Comparison of ENCODE assay signal across 11 cellular contexts in the genomic region with DNA sequence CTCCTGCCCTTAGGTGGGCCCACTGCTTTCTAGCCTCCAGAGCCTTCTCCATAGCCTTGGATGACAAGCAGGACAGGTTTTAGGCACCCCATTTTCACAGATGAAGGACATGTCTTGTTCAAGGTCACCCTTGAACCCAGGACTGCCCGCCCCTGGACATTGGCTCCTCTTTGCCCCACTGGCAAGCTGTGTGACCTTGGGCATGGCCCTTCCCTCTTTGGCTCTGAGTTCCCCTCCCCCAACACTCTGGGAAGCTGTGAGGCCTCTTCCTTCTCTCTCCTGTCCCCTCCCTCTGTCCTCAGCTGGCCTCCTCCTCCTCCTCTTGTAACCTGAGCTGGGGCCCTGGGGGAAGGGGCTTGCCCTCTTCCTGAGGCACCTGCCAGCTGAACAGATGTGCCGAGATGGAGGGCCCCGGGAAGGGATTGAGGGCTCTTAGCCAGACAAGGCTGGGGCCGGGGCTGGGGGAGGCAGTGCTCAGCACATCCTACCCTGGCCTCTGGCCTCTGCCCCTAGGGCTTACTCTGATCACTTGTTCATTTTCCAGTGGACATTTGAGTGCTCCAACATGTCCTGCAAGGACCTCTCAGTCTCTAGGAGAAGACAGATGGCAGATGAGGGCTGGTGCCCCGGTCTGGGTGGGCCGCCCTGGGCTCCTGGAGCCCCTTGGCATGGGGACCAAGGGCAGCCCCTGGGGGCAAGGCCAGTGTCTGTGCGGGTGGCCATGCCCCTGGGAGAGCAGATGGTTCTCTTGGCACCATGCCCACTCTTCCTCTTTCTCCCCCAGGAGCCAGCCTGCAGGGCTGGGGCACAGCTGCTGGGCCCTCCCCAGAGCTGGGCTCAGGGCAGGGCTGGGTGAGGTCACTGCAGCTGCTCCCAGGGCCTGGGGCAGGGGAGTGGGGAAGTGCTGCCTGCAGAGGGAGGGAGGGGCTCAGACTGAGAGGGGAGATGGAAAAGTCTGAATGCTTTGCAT. TPM values are rescaled to one million over a fixed set of nuclear protein-coding genes. Genes with fewer than 3 reads are reported as not detected.
A peak's percentile ranks its signal among the peaks of the same experiment; 100 is the strongest.
DNase-seq lines count a peak whose midpoint lies in the region; ATAC-seq, FAIRE-seq and TF ChIP-seq lines count a peak whose summit lies in the region.
"Had no signal": no experiment of that assay in that cellular context is flagged by ENCODE, and none has a peak within 500 bp of the region (broad histone marks: within the 10 kb centered on the region; RNA-seq: fewer than 3 reads in every experiment).

No MANE protein-coding gene starts in this region.

- WGBS in K562 (ENCODE audit: insufficient coverage, low coverage, missing lambda C conversion rate): 18% methylated on average over 7 of the region's 7 CpGs

- H3K27ac ChIP-seq in K562 (ENCODE audit: extremely low read depth, low read depth, low read length): no peak overlapping the region
- H3K27ac ChIP-seq in naive thymus-derived CD4-positive, alpha-beta T cell (ENCODE audit: low read depth, low read length): no peak overlapping the region
- H3K27ac ChIP-seq: SJSA1, spleen had no signal

- H2AFZ ChIP-seq in K562 (ENCODE audit: low read depth, low read length): no peak overlapping the region

- TF ChIP-seq POLR2A in K562 (conservative IDR thresholded peaks at IDR 0.05): no peak

- H3K36me3 Mint-ChIP-seq in naive thymus-derived CD4-positive, alpha-beta T cell: peaks cover 0 to 5% (median 0%) of the 10 kb centered on the region in 5 donors
- no peaks in the 10 kb centered on the region for H3K36me3 Mint-ChIP-seq in activated CD4-positive, alpha-beta memory T cell treated with anti-CD3 and anti-CD28 coated beads, Interleukin-2, amount 10 ng/mL, durations not matched to agents 7 days and 5 days (ENCODE audit: low read depth)

- no peaks in the 10 kb centered on the region for H3K9me3 Mint-ChIP-seq in naive thymus-derived CD4-positive, alpha-beta T cell
- H3K9me3 Mint-ChIP-seq in activated CD4-positive, alpha-beta memory T cell treated with anti-CD3 and anti-CD28 coated beads, Interleukin-2, amount 10 ng/mL, durations not matched to agents 7 days and 5 days: no peaks in the 10 kb centered on the region

- H3K9me1 ChIP-seq in K562 (ENCODE audit: control insufficient read depth, insufficient read depth, low read length): no peaks in the 10 kb centered on the region

- H3K4me3 Mint-ChIP-seq in naive thymus-derived CD4-positive, alpha-beta T cell: no peak overlapping the region
- H3K4me3 Mint-ChIP-seq in activated CD4-positive, alpha-beta memory T cell treated with anti-CD3 and anti-CD28 coated beads, Interleukin-2, amount 10 ng/mL, durations not matched to agents 7 days and 5 days: no peak overlapping the region

- POLR2A ChIA-PET in K562 (lab: Yijun Ruan, JAX): interaction anchor here (1.2 to 1.4 kb wide), 2 partner anchors 12 to 17 kb away, joined by 4 to 5 read pairs; no protein-coding TSS in a partner anchor
- POLR2A ChIA-PET in naive thymus-derived CD4-positive, alpha-beta T cell (lab: Charles Lee): no interaction called here
- POLR2A ChIA-PET in activated CD4-positive, alpha-beta memory T cell treated with anti-CD3 and anti-CD28 coated beads, Interleukin-2, amount 10 ng/mL, durations not matched to agents 7 days and 5 days (lab: Charles Lee): no interaction called here

- TF ChIP-seq CTCF in K562 (IDR thresholded peaks at IDR 0.05 in 2 of 3, conservative IDR thresholded peaks at IDR 0.05 in 1 of 3; ENCODE audit: insufficient read depth in 2 of 3, low read depth in 1 of 3, low read length in 3 of 3): no peak

- no TSS peak for BruUV-seq in K562 (replicated peaks; lab: Mats Ljungman, UMichigan)

- in situ Hi-C loops in K562 (cut with MboI): no loop called here

- H3K36me3 ChIP-seq in K562 (ENCODE audit: control insufficient read depth, insufficient read depth, low read length): no peaks in the 10 kb centered on the region
- H3K36me3 ChIP-seq in naive thymus-derived CD4-positive, alpha-beta T cell (ENCODE audit: control insufficient read depth in 2 of 3, insufficient read depth in 3 of 3, low read length in 3 of 3): no peaks in the 10 kb centered on the region
- H3K36me3 ChIP-seq: SJSA1, spleen had no signal

- CTCF ChIA-PET in K562 (lab: Yijun Ruan, JAX; ENCODE audit: low intra/inter-chr PET ratio): no interaction called here
- CTCF ChIA-PET in naive thymus-derived CD4-positive, alpha-beta T cell (lab: Charles Lee): no interaction called here
- CTCF ChIA-PET in activated CD4-positive, alpha-beta memory T cell treated with anti-CD3 and anti-CD28 coated beads, Interleukin-2, amount 10 ng/mL, durations not matched to agents 7 days and 5 days (lab: Charles Lee): no interaction called here

- no peak for TF ChIP-seq RAD21 in K562 (CRISPR knock-in tag; conservative IDR thresholded peaks at IDR 0.05 in 1 of 2, IDR thresholded peaks at IDR 0.05 in 1 of 2)

- H3K4me1 Mint-ChIP-seq in naive thymus-derived CD4-positive, alpha-beta T cell: peaks cover 0 to 10% (median 5%) of the 10 kb centered on the region in 7 donors
- peaks cover 3% of the 10 kb centered on the region for H3K4me1 Mint-ChIP-seq in activated CD4-positive, alpha-beta memory T cell treated with anti-CD3 and anti-CD28 coated beads, Interleukin-2, amount 10 ng/mL, durations not matched to agents 7 days and 5 days

- peak overlapping the region in 1 of 2 experiments; percentile 73; a peak in 2 of 4 replicates for H3K9ac ChIP-seq in K562 (ENCODE audit: insufficient read depth in 1 of 2, low read depth in 2 of 2, low read length in 2 of 2)

- peak; percentile 43 for TF ChIP-seq EP300 in K562 (IDR thresholded peaks at IDR 0.05; ENCODE audit: low read length)

- H3K4me2 ChIP-seq in K562 (ENCODE audit: insufficient read depth, low read length): no peak overlapping the region

- intact Hi-C loops in K562 (cut with micrococcal nuclease): no loop called here
- intact Hi-C loops in naive thymus-derived CD4-positive, alpha-beta T cell (cut with micrococcal nuclease): no loop called here

- H3K27me3 Mint-ChIP-seq in naive thymus-derived CD4-positive, alpha-beta T cell: peaks cover 44 to 63% (median 50%) of the 10 kb centered on the region in 5 donors
- H3K27me3 Mint-ChIP-seq in activated CD4-positive, alpha-beta memory T cell treated with anti-CD3 and anti-CD28 coated beads, Interleukin-2, amount 10 ng/mL, durations not matched to agents 7 days and 5 days: peaks cover 33% of the 10 kb centered on the region

- ATAC-seq in K562: peak; percentile 60
- ATAC-seq in naive thymus-derived CD4-positive, alpha-beta T cell: peak; percentile 49
- ATAC-seq in GM19395 (IDR thresholded peaks at IDR 0.05; ENCODE audit: unreplicated experiment): no peak

- H3K27me3 ChIP-seq in K562 (ENCODE audit: control insufficient read depth in 2 of 2, insufficient read depth in 2 of 2, low read length in 2 of 2): peaks cover 7 to 45% of the 10 kb centered on the region in 2 experiments
- H3K27me3 ChIP-seq in naive thymus-derived CD4-positive, alpha-beta T cell (ENCODE audit: control insufficient read depth in 2 of 2, insufficient read depth in 2 of 2, low read length in 2 of 2): peaks cover 0 to 9% of the 10 kb centered on the region in 2 donors

- no peak overlapping the region for H3K27ac Mint-ChIP-seq in naive thymus-derived CD4-positive, alpha-beta T cell
- no peak overlapping the region for H3K27ac Mint-ChIP-seq in activated CD4-positive, alpha-beta memory T cell treated with anti-CD3 and anti-CD28 coated beads, Interleukin-2, amount 10 ng/mL, durations not matched to agents 7 days and 5 days

- H3K9me3 ChIP-seq in K562 (replicated peaks; ENCODE audit: control insufficient read depth, insufficient read depth, low read depth, low read length): no peaks in the 10 kb centered on the region
- no peaks in the 10 kb centered on the region for H3K9me3 ChIP-seq in naive thymus-derived CD4-positive, alpha-beta T cell (ENCODE audit: control insufficient read depth in 2 of 3, low read length in 3 of 3)
- H3K9me3 ChIP-seq: SJSA1, spleen had no signal

- no peak overlapping the region for H3K4me3 ChIP-seq in K562
- no peak overlapping the region for H3K4me3 ChIP-seq in naive thymus-derived CD4-positive, alpha-beta T cell (ENCODE audit: low read length)
- H3K4me3 ChIP-seq: SJSA1, spleen had no signal

- H4K20me1 ChIP-seq in K562 (replicated peaks; ENCODE audit: control insufficient read depth, insufficient read depth, low read length): peaks cover 8% of the 10 kb centered on the region; the same call in 1 of the 2 replicates

- no peaks in the 10 kb centered on the region for H3K79me2 ChIP-seq in K562 (ENCODE audit: control insufficient read depth, insufficient read depth, low read length)

- H3K4me1 ChIP-seq in K562 (replicated peaks in 1 of 2; ENCODE audit: control insufficient read depth in 2 of 2, insufficient read depth in 2 of 2, low read length in 2 of 2): peaks cover 10 to 17% of the 10 kb centered on the region in 2 experiments; a peak in 4 of 5 replicates
- peaks cover 0 to 6% of the 10 kb centered on the region in 2 donors for H3K4me1 ChIP-seq in naive thymus-derived CD4-positive, alpha-beta T cell (ENCODE audit: control insufficient read depth in 2 of 2, insufficient read depth in 2 of 2, low read length in 2 of 2)
- H3K4me1 ChIP-seq: SJSA1 had no signal

- DNase-seq in DMS79 (lab: John Stamatoyannopoulos, UW) (peak; percentile 89), NCI-H2029 treated with DMSO at 0.1 percent for 48 hours (lab: John Stamatoyannopoulos, UW) (peak; percentile 100), K562 (ENCODE audit: extremely low read depth in 1 of 4, low spot score in 3 of 4) (peak in 2 of 4 experiments; percentile 49 to 51), germinal center (ENCODE audit: low spot score) (no peak)
- no peak for DNase-seq in naive thymus-derived CD4-positive, alpha-beta T cell
- no peak for DNase-seq in activated CD4-positive, alpha-beta memory T cell treated with anti-CD3 and anti-CD28 coated beads, Interleukin-2, amount 10 ng/mL, durations not matched to agents 7 days and 5 days
- DNase-seq in activated CD8-positive, alpha-beta memory T cell treated with anti-CD3 and anti-CD28 coated beads, Interleukin-2, amount 50 U/mL, for 4 hours: no peak
- DNase-seq: cortex of kidney, spleen had no signal

- peak; percentile 51 for FAIRE-seq in K562 (lab: Jason Lieb, UNC)

RNA-seq across cellular contexts. Expression of gene FOXO6, which starts 10.7 kb away (rescaled TPM):
- total RNA-seq in K562 (2011; cell fraction: chromatin; rRNA removed; ENCODE audit: low replicate concordance): not detected in 2 replicates
- total RNA-seq in K562 (2011; cell fraction: nucleolus; rRNA removed): 0.17 and 0.53 TPM in 2 replicates
- not detected in 2 replicates for total RNA-seq in K562 (2011; cell fraction: nucleoplasm; rRNA removed)
- total RNA-seq in K562 (2014; rRNA removed) (0.08 TPM in 1 of 2 replicates, not detected in the other), K562 (2014; rRNA removed; fragmentation: Illumina TruSeq; extraction: Trizol) (not detected in 2 replicates), K562 (2015; rRNA removed; fragmentation: Illumina TruSeq; extraction: Trizol) (0.04 TPM in 1 of 2 replicates, not detected in the other), K562 (2021) (0.31 and 0.38 TPM in 2 replicates)
- polyA plus RNA-seq in K562 (2011; rRNA removed) (not detected in 2 replicates), K562 (2014; fragmentation: Illumina TruSeq; extraction: Trizol) (0.10 TPM in 1 of 2 replicates, not detected in the other), K562 (2014; fragmentation: Nextera tagmentation; extraction: Ambion mirVana) (not detected), K562 (2014; rRNA removed) (0.13 and 0.43 TPM in 2 replicates)
- not detected in 2 replicates for polyA plus RNA-seq in K562 (2011; cell fraction: cytosol; rRNA removed)
- 0.04 and 0.06 TPM in 2 replicates for polyA plus RNA-seq in K562 (2011; cell fraction: nucleus; rRNA removed)
- polyA plus RNA-seq in K562 (2012): 0.18 and 0.51 TPM in 2 replicates
- 0.14 TPM in 1 of 2 replicates, not detected in the other for polyA minus RNA-seq in K562 (2011; rRNA and poly(A)+ RNA removed)
- not detected in 2 replicates for polyA minus RNA-seq in K562 (2011; cell fraction: cytosol; rRNA and poly(A)+ RNA removed)
- 0.22 and 0.27 TPM in 2 replicates for polyA minus RNA-seq in K562 (2011; cell fraction: nucleus; rRNA and poly(A)+ RNA removed)
- 1 to 10 TPM in 1 of 5 experiments, under 1 TPM in 1, not detected in 3; 0.66 to 1.3 TPM for total RNA-seq in naive thymus-derived CD4-positive, alpha-beta T cell
- polyA plus RNA-seq in naive thymus-derived CD4-positive, alpha-beta T cell: not detected
- under 1 TPM in 1 of 2 experiments, not detected in 1; 0.20 TPM for total RNA-seq in activated CD4-positive, alpha-beta memory T cell treated with anti-CD3 and anti-CD28 coated beads, Interleukin-2, amount 10 ng/mL, durations not matched to agents 7 days and 5 days

Comparison
In these comparisons a context has a peak if more than half of its experiments do, and no peak if none do; other contexts are left out.
1. DNase-seq: peak in DMS79 (single experiment) and NCI-H2029 treated with DMSO at 0.1 percent for 48 hours (single experiment); none in naive thymus-derived CD4-positive, alpha-beta T cell (0 of 9), activated CD4-positive, alpha-beta memory T cell treated with anti-CD3 and anti-CD28 coated beads, Interleukin-2, amount 10 ng/mL, durations not matched to agents 7 days and 5 days (single experiment), germinal center (single experiment) and activated CD8-positive, alpha-beta memory T cell treated with anti-CD3 and anti-CD28 coated beads, Interleukin-2, amount 50 U/mL, for 4 hours (single experiment).